1 cellular context compared by ENCODE assay signal in genomic region chr19:45296365-45296764, GRCh38.
A peak's percentile ranks its signal among the peaks of the same experiment; 100 is the strongest.
TF ChIP-seq lines count a peak whose summit lies in the region.

No MANE protein-coding gene starts in this region.

TF ChIP-seq in K562, 482 proteins besides CTCF, POLR2A, EP300 and RAD21:
- TF ChIP-seq SMARCC2 (IDR thresholded peaks at IDR 0.05; ENCODE audit: low read depth): no peak
- TF ChIP-seq YY1 (IDR thresholded peaks at IDR 0.05; ENCODE audit: borderline replicate concordance in 1 of 3, control insufficient read depth in 1 of 3, extremely low read depth in 1 of 3, insufficient read depth in 3 of 3, insufficient read length in 1 of 3, insufficient replicate concordance in 2 of 3, low read depth in 1 of 3, low read length in 2 of 3): peak in 1 of 3 experiments; percentile 70
- peak; percentile 65 for TF ChIP-seq HCFC1 (IDR thresholded peaks at IDR 0.05; ENCODE audit: low read depth, low read length)
- TF ChIP-seq TGIF2 (CRISPR knock-in tag; IDR thresholded peaks at IDR 0.05): no peak
- 0 out of 2 replicates have a peak, but pooled peaks have one; percentile 11 for TF ChIP-seq CREM (IDR thresholded peaks at IDR 0.05; ENCODE audit: low read depth)
